In genomic region chr18:3223356-3223755, GRCh38 we compare ENCODE assay signal across 23 cellular contexts. TPM values are rescaled to one million over a fixed set of nuclear protein-coding genes. Genes with fewer than 3 reads are reported as not detected.
DNase-seq lines count a peak whose midpoint lies in the region; ATAC-seq, FAIRE-seq and TF ChIP-seq lines count a peak whose summit lies in the region.
"Had no signal": no experiment of that assay in that cellular context is flagged by ENCODE, and none has a peak within 500 bp of the region (broad histone marks: within the 10 kb centered on the region; RNA-seq: fewer than 3 reads in every experiment).

No MANE protein-coding gene starts in this region.

- H3K27ac ChIP-seq in liver (ENCODE audit: low read depth in 1 of 2, low read length in 2 of 2) (no peak overlapping the region), HepG2 (ENCODE audit: extremely low read length, insufficient read depth, low read length) (no peak overlapping the region), body of pancreas (peak overlapping the region in 3 of 4 donors; percentile 16 to 68 (median 66)), esophagus muscularis mucosa (replicated peaks in 1 of 4) (no peak overlapping the region)
- H3K27ac ChIP-seq: RWPE1, SK-N-MC had no signal

- H3K4me1 ChIP-seq in liver (ENCODE audit: control insufficient read depth in 4 of 4, insufficient read depth in 4 of 4, low read length in 3 of 4): peaks cover 3 to 7% (median 4%) of the 10 kb centered on the region in 4 donors
- H3K4me1 ChIP-seq in HepG2 (ENCODE audit: insufficient read depth, low read length): peaks cover 45% of the 10 kb centered on the region
- H3K4me1 ChIP-seq in body of pancreas: peaks cover 39% of the 10 kb centered on the region
- H3K4me1 ChIP-seq in esophagus muscularis mucosa: peaks cover 5 to 25% (median 13%) of the 10 kb centered on the region in 4 donors
- H3K4me1 ChIP-seq: BE2C had no signal

- H3K27ac Mint-ChIP-seq in CD14-positive monocyte: no peak overlapping the region

- TF ChIP-seq RAD21 in liver (IDR thresholded peaks at IDR 0.05) (no peak), HepG2 (CRISPR knock-in tag; IDR thresholded peaks at IDR 0.05) (no peak)

- ATAC-seq in HepG2 (no peak), body of pancreas (peak; percentile 10), GM21723 (IDR thresholded peaks at IDR 0.05; ENCODE audit: unreplicated experiment) (no peak)

- TF ChIP-seq EP300 in HepG2 (IDR thresholded peaks at IDR 0.05; ENCODE audit: low read depth in 2 of 2, low read length in 2 of 2): no peak
- TF ChIP-seq EP300 in HepG2 (CRISPR knock-in tag; IDR thresholded peaks at IDR 0.05; ENCODE audit: borderline replicate concordance): no peak
- no peak for TF ChIP-seq EP300 in esophagus muscularis mucosa (IDR thresholded peaks at IDR 0.05)

- CTCF ChIA-PET in HepG2 (lab: Yijun Ruan, JAX; ENCODE audit: low intra/inter-chr PET ratio, low total read pairs): no interaction called here

- H3K4me2 ChIP-seq in HepG2 (ENCODE audit: low read depth, low read length): no peak overlapping the region

- H3K27me3 Mint-ChIP-seq in CD14-positive monocyte (ENCODE audit: low read depth in 3 of 3): peaks cover 0 to 3% (median 2%) of the 10 kb centered on the region in 3 donors

- BruUV-seq in HepG2 (replicated peaks; lab: Mats Ljungman, UMichigan): no TSS peak

- H3K4me3 ChIP-seq in liver (ENCODE audit: low read depth in 1 of 3, low read length in 3 of 3) (no peak overlapping the region), HepG2 (replicated peaks in 1 of 3; ENCODE audit: insufficient read depth in 1 of 3, low read depth in 2 of 3, low read length in 3 of 3) (no peak overlapping the region), body of pancreas (no peak overlapping the region), esophagus muscularis mucosa (no peak overlapping the region)
- H3K4me3 ChIP-seq: SK-N-MC had no signal

- intact Hi-C loops in HepG2 (cut with micrococcal nuclease; ENCODE audit: unreplicated experiment) (no loop called here), body of pancreas (cut with DNase I) (no loop called here), CD14-positive monocyte (cut with micrococcal nuclease) (no loop called here), esophagus muscularis mucosa (cut with DNase I) (no loop called here)

- TF ChIP-seq CTCF in liver (IDR thresholded peaks at IDR 0.05; ENCODE audit: low read depth, low read length, missing input control): no peak
- TF ChIP-seq CTCF in HepG2 (CRISPR knock-in tag; IDR thresholded peaks at IDR 0.05): no peak
- no peak for TF ChIP-seq CTCF in body of pancreas (IDR thresholded peaks at IDR 0.05)
- no peak for TF ChIP-seq CTCF in CD14-positive monocyte (IDR thresholded peaks at IDR 0.05)
- TF ChIP-seq CTCF in esophagus muscularis mucosa (IDR thresholded peaks at IDR 0.05): no peak

- no peaks in the 10 kb centered on the region for H3K4me1 Mint-ChIP-seq in CD14-positive monocyte

- DNase-seq in HepG2 (ENCODE audit: low spot score): no peak
- peak; percentile 46 for DNase-seq in NCI-H82 (lab: John Stamatoyannopoulos, UW)
- no peak for DNase-seq in body of pancreas
- no peak for DNase-seq in CD14-positive monocyte (ENCODE audit: low spot score)
- DNase-seq in esophagus muscularis mucosa (ENCODE audit: extremely low spot score): no peak
- DNase-seq: BE2C; CD4-positive, CD25-positive, alpha-beta regulatory T cell; COR-L47; DND-41; KBM-7; MM.1S; NCI-H1048; NCI-H1417 treated with DMSO at 0.1 percent for 48 hours; NCI-H187; NCI-H2107; NCI-H69; SHP77 treated with DMSO at 0.1 percent for 48 hours; SW 1271 had no signal

- H3K36me3 Mint-ChIP-seq in CD14-positive monocyte: no peaks in the 10 kb centered on the region

- no peaks in the 10 kb centered on the region for H4K20me1 ChIP-seq in HepG2 (ENCODE audit: insufficient read depth, low read length)

- H3K4me3 Mint-ChIP-seq in CD14-positive monocyte: no peak overlapping the region
- H3K4me3 Mint-ChIP-seq: CD4-positive, CD25-positive, alpha-beta regulatory T cell had no signal

- no peaks in the 10 kb centered on the region for H3K79me2 ChIP-seq in HepG2 (ENCODE audit: insufficient read depth, low read length)

- no peak overlapping the region for H2AFZ ChIP-seq in HepG2 (ENCODE audit: low read length)

- H3K27me3 ChIP-seq in liver (ENCODE audit: control insufficient read depth in 4 of 4, insufficient read depth in 4 of 4, low read length in 3 of 4): no peaks in the 10 kb centered on the region
- H3K27me3 ChIP-seq in HepG2 (ENCODE audit: control insufficient read depth in 1 of 2, insufficient read depth in 2 of 2, low read length in 2 of 2): no peaks in the 10 kb centered on the region
- H3K27me3 ChIP-seq in body of pancreas: no peaks in the 10 kb centered on the region
- H3K27me3 ChIP-seq in esophagus muscularis mucosa: no peaks in the 10 kb centered on the region
- H3K27me3 ChIP-seq: BE2C had no signal

- peaks cover 0 to 2% (median 0%) of the 10 kb centered on the region in 7 donors for H3K9me3 Mint-ChIP-seq in CD14-positive monocyte
- H3K9me3 Mint-ChIP-seq: CD4-positive, CD25-positive, alpha-beta regulatory T cell had no signal

- H3K36me3 ChIP-seq in liver (ENCODE audit: control insufficient read depth in 4 of 4, insufficient read depth in 3 of 4, low read depth in 1 of 4, low read length in 3 of 4): no peaks in the 10 kb centered on the region
- no peaks in the 10 kb centered on the region for H3K36me3 ChIP-seq in HepG2 (replicated peaks in 1 of 2; ENCODE audit: control insufficient read depth in 1 of 2, insufficient read depth in 2 of 2, low read length in 2 of 2)
- no peaks in the 10 kb centered on the region for H3K36me3 ChIP-seq in body of pancreas (replicated peaks in 1 of 2; ENCODE audit: insufficient read depth in 1 of 2, low read depth in 2 of 2)
- no peaks in the 10 kb centered on the region for H3K36me3 ChIP-seq in esophagus muscularis mucosa
- H3K36me3 ChIP-seq: BE2C had no signal

- 79% methylated on average over 1 of the region's 1 CpG for WGBS in liver
- WGBS in HepG2 (ENCODE audit: low lambda C conversion rate): 91% methylated on average over 1 of the region's 1 CpG
- WGBS in body of pancreas, 2 donors: 38 to 71% methylated on average over 1 of the region's 1 CpG
- WGBS in esophagus muscularis mucosa: 74% methylated on average over 1 of the region's 1 CpG

- POLR2A ChIA-PET in HepG2 (lab: Yijun Ruan, JAX): no interaction called here

- FAIRE-seq in HepG2 (lab: Jason Lieb, UNC): no peak
- FAIRE-seq: GM18507 had no signal

- H3K9me3 ChIP-seq in liver (ENCODE audit: control insufficient read depth in 4 of 4, low read length in 3 of 4) (no peaks in the 10 kb centered on the region), HepG2 (ENCODE audit: low read length) (no peaks in the 10 kb centered on the region), body of pancreas (no peaks in the 10 kb centered on the region), esophagus muscularis mucosa (no peaks in the 10 kb centered on the region)
- H3K9me3 ChIP-seq: BE2C had no signal

- no peak for TF ChIP-seq POLR2A in HepG2 (IDR thresholded peaks at IDR 0.05; ENCODE audit: insufficient read depth in 1 of 2, low read depth in 2 of 2, low read length in 2 of 2)
- no peak for TF ChIP-seq POLR2A in body of pancreas (IDR thresholded peaks at IDR 0.05)
- no peak for TF ChIP-seq POLR2A in esophagus muscularis mucosa (IDR thresholded peaks at IDR 0.05; ENCODE audit: low read depth)

- H3K9ac ChIP-seq in liver (ENCODE audit: low read depth in 1 of 2, low read length in 2 of 2) (no peak overlapping the region), HepG2 (ENCODE audit: insufficient read depth, low read depth, low read length) (no peak overlapping the region)

- in situ Hi-C loops in HepG2 (cut with HindIII; ENCODE audit: extremely low pct_ligation_motif_present, low pct_unique_long_range_greater_than_20kb): no loop called here

RNA-seq across cellular contexts. Expression of gene MYOM1, which starts 3.6 kb away (rescaled TPM):
- total RNA-seq in liver: 10 to 100 TPM; 10.1 to 48.4 TPM
- 10 to 100 TPM; 21.1 to 21.6 TPM for polyA plus RNA-seq in liver
- 0.46 and 1.0 TPM in 2 replicates for total RNA-seq in HepG2 (2016; rRNA removed; fragmentation: Illumina TruSeq; extraction: Trizol)
- 0.35 and 1.3 TPM in 2 replicates for total RNA-seq in HepG2 (2016; cell fraction: cytosol; rRNA removed; fragmentation: Illumina TruSeq; extraction: Trizol; ENCODE audit: low read depth)
- total RNA-seq in HepG2 (2016; cell fraction: insoluble cytoplasmic fraction; rRNA removed; fragmentation: Illumina TruSeq; extraction: Trizol): 0.97 and 0.98 TPM in 2 replicates
- 0.49 and 0.76 TPM in 2 replicates for total RNA-seq in HepG2 (2016; cell fraction: membrane; rRNA removed; fragmentation: Illumina TruSeq; extraction: Trizol)
- 0.47 and 1.3 TPM in 2 replicates for total RNA-seq in HepG2 (2016; cell fraction: nucleus; rRNA removed; fragmentation: Illumina TruSeq; extraction: Trizol)
- polyA plus RNA-seq in HepG2 (2011; rRNA removed): 0.98 and 1.6 TPM in 2 replicates
- 1.0 and 1.4 TPM in 2 replicates for polyA plus RNA-seq in HepG2 (2011; cell fraction: cytosol; rRNA removed)
- 3.6 and 4.1 TPM in 2 replicates for polyA plus RNA-seq in HepG2 (2011; cell fraction: nucleus; rRNA removed)
- 2.6 and 3.3 TPM in 2 replicates for polyA plus RNA-seq in HepG2 (2012)
- polyA plus RNA-seq in HepG2 (2016; cell fraction: cytosol; fragmentation: Illumina TruSeq; extraction: Trizol; ENCODE audit: low read depth): 0.16 and 0.17 TPM in 2 replicates
- polyA plus RNA-seq in HepG2 (2016; cell fraction: insoluble cytoplasmic fraction; fragmentation: Illumina TruSeq; extraction: Trizol; ENCODE audit: low read depth): 0.60 and 0.63 TPM in 2 replicates
- 0.25 and 0.37 TPM in 2 replicates for polyA plus RNA-seq in HepG2 (2016; cell fraction: membrane; fragmentation: Illumina TruSeq; extraction: Trizol; ENCODE audit: low read depth)
- 1.1 and 1.2 TPM in 2 replicates for polyA plus RNA-seq in HepG2 (2016; cell fraction: nucleus; fragmentation: Illumina TruSeq; extraction: Trizol; ENCODE audit: insufficient read depth, low read depth)
- polyA minus RNA-seq in HepG2 (2011; rRNA and poly(A)+ RNA removed; ENCODE audit: low replicate concordance): 0.75 and 0.82 TPM in 2 replicates
- 0.89 and 0.97 TPM in 2 replicates for polyA minus RNA-seq in HepG2 (2011; cell fraction: cytosol; rRNA and poly(A)+ RNA removed)
- 2.8 and 4.2 TPM in 2 replicates for polyA minus RNA-seq in HepG2 (2011; cell fraction: nucleus; rRNA and poly(A)+ RNA removed)
- total RNA-seq in body of pancreas: 10 to 100 TPM; 10.9 to 21.8 TPM
- under 1 TPM; 0.05 to 0.22 TPM for polyA plus RNA-seq in CD14-positive monocyte
- 10 to 100 TPM; 13.3 to 31.7 (median 16.5) TPM for total RNA-seq in esophagus muscularis mucosa

RNA-seq across cellular contexts. Expression of gene MYL12A, which starts 24.2 kb away (rescaled TPM):
- total RNA-seq in liver: 100 to 1,000 TPM; 158 to 178 TPM
- 100 to 1,000 TPM; 181 to 314 TPM for polyA plus RNA-seq in liver
- 277 and 357 TPM in 2 replicates for total RNA-seq in HepG2 (2016; rRNA removed; fragmentation: Illumina TruSeq; extraction: Trizol)
- 95.1 and 97.4 TPM in 2 replicates for total RNA-seq in HepG2 (2016; cell fraction: cytosol; rRNA removed; fragmentation: Illumina TruSeq; extraction: Trizol; ENCODE audit: low read depth)
- 277 and 377 TPM in 2 replicates for total RNA-seq in HepG2 (2016; cell fraction: insoluble cytoplasmic fraction; rRNA removed; fragmentation: Illumina TruSeq; extraction: Trizol)
- total RNA-seq in HepG2 (2016; cell fraction: membrane; rRNA removed; fragmentation: Illumina TruSeq; extraction: Trizol): 78.5 and 96.6 TPM in 2 replicates
- total RNA-seq in HepG2 (2016; cell fraction: nucleus; rRNA removed; fragmentation: Illumina TruSeq; extraction: Trizol): 143 and 145 TPM in 2 replicates
- polyA plus RNA-seq in HepG2 (2011; rRNA removed): 243 and 261 TPM in 2 replicates
- 156 and 261 TPM in 2 replicates for polyA plus RNA-seq in HepG2 (2011; cell fraction: cytosol; rRNA removed)
- 65.4 and 82.9 TPM in 2 replicates for polyA plus RNA-seq in HepG2 (2011; cell fraction: nucleus; rRNA removed)
- polyA plus RNA-seq in HepG2 (2012): 263 and 319 TPM in 2 replicates
- polyA plus RNA-seq in HepG2 (2016; cell fraction: cytosol; fragmentation: Illumina TruSeq; extraction: Trizol; ENCODE audit: low read depth): 53.2 and 57.8 TPM in 2 replicates
- 305 and 333 TPM in 2 replicates for polyA plus RNA-seq in HepG2 (2016; cell fraction: insoluble cytoplasmic fraction; fragmentation: Illumina TruSeq; extraction: Trizol; ENCODE audit: low read depth)
- polyA plus RNA-seq in HepG2 (2016; cell fraction: membrane; fragmentation: Illumina TruSeq; extraction: Trizol; ENCODE audit: low read depth): 53.7 and 63.8 TPM in 2 replicates
- 156 and 160 TPM in 2 replicates for polyA plus RNA-seq in HepG2 (2016; cell fraction: nucleus; fragmentation: Illumina TruSeq; extraction: Trizol; ENCODE audit: insufficient read depth, low read depth)
- 91.9 and 99.7 TPM in 2 replicates for polyA minus RNA-seq in HepG2 (2011; rRNA and poly(A)+ RNA removed; ENCODE audit: low replicate concordance)
- polyA minus RNA-seq in HepG2 (2011; cell fraction: cytosol; rRNA and poly(A)+ RNA removed): 172 and 198 TPM in 2 replicates
- 130 and 202 TPM in 2 replicates for polyA minus RNA-seq in HepG2 (2011; cell fraction: nucleus; rRNA and poly(A)+ RNA removed)
- total RNA-seq in body of pancreas: 100 to 1,000 TPM; 102 to 174 TPM
- polyA plus RNA-seq in CD14-positive monocyte: 1,000 to 10,000 TPM; 1,139 to 1,360 TPM
- 100 to 1,000 TPM; 297 to 460 (median 380) TPM for total RNA-seq in esophagus muscularis mucosa

RNA-seq across cellular contexts. Expression of gene MYL12B, which starts 38.6 kb away (rescaled TPM):
- total RNA-seq in liver (100 to 1,000 TPM; 106 to 111 TPM), HepG2 (2016; rRNA removed; fragmentation: Illumina TruSeq; extraction: Trizol) (340 and 475 TPM in 2 replicates), body of pancreas (100 to 1,000 TPM in 1 of 2 donors, 10 to 100 TPM in 1; 84.7 to 121 TPM), esophagus muscularis mucosa (100 to 1,000 TPM; 211 to 279 (median 244) TPM)
- polyA plus RNA-seq in liver (100 to 1,000 TPM; 200 to 303 TPM), HepG2 (2011; rRNA removed) (238 and 265 TPM in 2 replicates), CD14-positive monocyte (100 to 1,000 TPM; 727 to 814 TPM)
- total RNA-seq in HepG2 (2016; cell fraction: cytosol; rRNA removed; fragmentation: Illumina TruSeq; extraction: Trizol; ENCODE audit: low read depth): 118 and 121 TPM in 2 replicates
- 344 and 488 TPM in 2 replicates for total RNA-seq in HepG2 (2016; cell fraction: insoluble cytoplasmic fraction; rRNA removed; fragmentation: Illumina TruSeq; extraction: Trizol)
- total RNA-seq in HepG2 (2016; cell fraction: membrane; rRNA removed; fragmentation: Illumina TruSeq; extraction: Trizol): 130 and 135 TPM in 2 replicates
- total RNA-seq in HepG2 (2016; cell fraction: nucleus; rRNA removed; fragmentation: Illumina TruSeq; extraction: Trizol): 113 and 117 TPM in 2 replicates
- polyA plus RNA-seq in HepG2 (2011; cell fraction: cytosol; rRNA removed): 202 and 250 TPM in 2 replicates
- 45.6 and 55.4 TPM in 2 replicates for polyA plus RNA-seq in HepG2 (2011; cell fraction: nucleus; rRNA removed)
- 212 and 213 TPM in 2 replicates for polyA plus RNA-seq in HepG2 (2012)
- 96.0 and 108 TPM in 2 replicates for polyA plus RNA-seq in HepG2 (2016; cell fraction: cytosol; fragmentation: Illumina TruSeq; extraction: Trizol; ENCODE audit: low read depth)
- 470 and 496 TPM in 2 replicates for polyA plus RNA-seq in HepG2 (2016; cell fraction: insoluble cytoplasmic fraction; fragmentation: Illumina TruSeq; extraction: Trizol; ENCODE audit: low read depth)
- 102 and 106 TPM in 2 replicates for polyA plus RNA-seq in HepG2 (2016; cell fraction: membrane; fragmentation: Illumina TruSeq; extraction: Trizol; ENCODE audit: low read depth)
- polyA plus RNA-seq in HepG2 (2016; cell fraction: nucleus; fragmentation: Illumina TruSeq; extraction: Trizol; ENCODE audit: insufficient read depth, low read depth): 168 and 175 TPM in 2 replicates
- 114 and 173 TPM in 2 replicates for polyA minus RNA-seq in HepG2 (2011; rRNA and poly(A)+ RNA removed; ENCODE audit: low replicate concordance)
- polyA minus RNA-seq in HepG2 (2011; cell fraction: cytosol; rRNA and poly(A)+ RNA removed): 94.2 and 95.6 TPM in 2 replicates
- 30.6 and 55.3 TPM in 2 replicates for polyA minus RNA-seq in HepG2 (2011; cell fraction: nucleus; rRNA and poly(A)+ RNA removed)

Comparison
In these comparisons a context has a peak if more than half of its experiments do, and no peak if none do; other contexts are left out.
1. RNA of gene MYOM1, which starts 3.6 kb away (total RNA-seq): 10.1 to 48.4 TPM in liver, 10.9 to 21.8 TPM in body of pancreas and 13.3 to 31.7 TPM in esophagus muscularis mucosa; 0.35 to 1.3 TPM in HepG2; every median in the first group is over 4 times any median in the second.
2. H3K27ac ChIP-seq: peak in body of pancreas (3 of 4); none in liver (0 of 2), HepG2 (single experiment) and esophagus muscularis mucosa (0 of 4).